ENCODE assay signal across 8 cellular contexts in genomic region chr19:12365372-12366162, GRCh38. TPM values are rescaled to one million over a fixed set of nuclear protein-coding genes. Genes with fewer than 3 reads are reported as not detected.
DNase-seq lines count a peak whose midpoint lies in the region; ATAC-seq lines count a peak whose summit lies in the region.

Gene ZNF442 (minus strand): TSS chr19:12365683. CDS start chr19:12363631, 2,052 bp downstream.

- H3K27ac Mint-ChIP-seq in activated CD4-positive, alpha-beta T cell treated with anti-CD3 and anti-CD28 coated beads, Interleukin-2, amount 10 ng/mL, durations not matched to agents 7 days and 5 days, result peak within 1 kb of the TSS; percentile 90

- H3K4me3 Mint-ChIP-seq in activated CD4-positive, alpha-beta T cell treated with anti-CD3 and anti-CD28 coated beads, Interleukin-2, amount 10 ng/mL, durations not matched to agents 7 days and 5 days, result peak within 1 kb of the TSS; percentile 89

- peaks cover 10% of the 10 kb centered on the region for H3K36me3 Mint-ChIP-seq in activated CD4-positive, alpha-beta T cell treated with anti-CD3 and anti-CD28 coated beads, Interleukin-2, amount 10 ng/mL, durations not matched to agents 7 days and 5 days (ENCODE audit: low read depth)

- peaks cover 19% of the 10 kb centered on the region for H3K4me1 Mint-ChIP-seq in activated CD4-positive, alpha-beta T cell treated with anti-CD3 and anti-CD28 coated beads, Interleukin-2, amount 10 ng/mL, durations not matched to agents 7 days and 5 days

- POLR2A ChIA-PET in activated CD4-positive, alpha-beta T cell treated with anti-CD3 and anti-CD28 coated beads, Interleukin-2, amount 10 ng/mL, durations not matched to agents 7 days and 5 days (lab: Charles Lee), result interaction anchor here (0.6 to 1.4 kb wide), 2 partner anchors 32 to 299 kb away, joined by 3 to 5 read pairs; partner anchors contain the start of gene ZNF563

- CTCF ChIA-PET in activated CD4-positive, alpha-beta T cell treated with anti-CD3 and anti-CD28 coated beads, Interleukin-2, amount 10 ng/mL, durations not matched to agents 7 days and 5 days (lab: Charles Lee), result interaction anchor here (0.5 to 1.1 kb wide), 5 partner anchors 11 to 306 kb away, joined by 3 to 4 read pairs (median 3); no protein-coding TSS in a partner anchor

- peak; percentile 87 for ATAC-seq in HG03039 (IDR thresholded peaks at IDR 0.05; ENCODE audit: unreplicated experiment)
- ATAC-seq in left colon, result peak; percentile 98

- DNase-seq in NCI-H2107 treated with DMSO at 0.1 percent for 48 hours (lab: John Stamatoyannopoulos, UW; ENCODE audit: unreplicated experiment) (peak; percentile 1), NCI-H2107 (lab: John Stamatoyannopoulos, UW) (no peak), NCI-H345 (lab: John Stamatoyannopoulos, UW) (peak; percentile 72), cortex of kidney (lab: John Stamatoyannopoulos, UW) (peak; percentile 54), left colon (peak; percentile 95 to 98)
- DNase-seq in activated CD4-positive, alpha-beta T cell treated with anti-CD3 and anti-CD28 coated beads, Interleukin-2, amount 10 ng/mL, durations not matched to agents 7 days and 5 days, result peak; percentile 87
- peak; percentile 74 to 76 for DNase-seq in stimulated activated CD4-positive, alpha-beta T cell treated with anti-CD3 and anti-CD28 coated beads, Interleukin-1b, Interleukin-23, amount 100 ng/mL, for 4 hours (ENCODE audit: low read depth in 2 of 2)

- intact Hi-C loops in left colon (cut with DNase I, micrococcal nuclease), result no loop called here

- H3K27me3 Mint-ChIP-seq in activated CD4-positive, alpha-beta T cell treated with anti-CD3 and anti-CD28 coated beads, Interleukin-2, amount 10 ng/mL, durations not matched to agents 7 days and 5 days, result no peaks in the 10 kb centered on the region

- peaks cover 19% of the 10 kb centered on the region for H3K9me3 Mint-ChIP-seq in activated CD4-positive, alpha-beta T cell treated with anti-CD3 and anti-CD28 coated beads, Interleukin-2, amount 10 ng/mL, durations not matched to agents 7 days and 5 days

RNA-seq across cellular contexts. Expression of gene ZNF442, which starts in this region (rescaled TPM):
- 1 to 10 TPM in 1 of 2 experiments, under 1 TPM in 1; 0.50 to 1.2 TPM for total RNA-seq in activated CD4-positive, alpha-beta T cell treated with anti-CD3 and anti-CD28 coated beads, Interleukin-2, amount 10 ng/mL, durations not matched to agents 7 days and 5 days
- total RNA-seq in left colon, result 1 to 10 TPM; 1.6 to 2.4 TPM
